In genomic region chr5:80796861-80797260, GRCh38 we compare ENCODE assay signal across 13 cellular contexts.
DNase-seq lines count a peak whose midpoint lies in the region; ATAC-seq, FAIRE-seq and TF ChIP-seq lines count a peak whose summit lies in the region.
"Had no signal": no experiment of that assay in that cellular context is flagged by ENCODE, and none has a peak within 500 bp of the region (broad histone marks: within the 10 kb centered on the region; RNA-seq: fewer than 3 reads in every experiment).

No MANE protein-coding gene starts in this region.

- no peaks in the 10 kb centered on the region for H3K79me2 ChIP-seq in OCI-LY3 (ENCODE audit: low read length)
- no peaks in the 10 kb centered on the region for H3K79me2 ChIP-seq in neural progenitor cell (ENCODE audit: low read depth)

- no peak overlapping the region for H3K27ac ChIP-seq in OCI-LY3 (ENCODE audit: low read length)
- H3K27ac ChIP-seq in neural progenitor cell, result no peak overlapping the region
- H3K27ac ChIP-seq: A549, C4-2B, HL-60 had no signal

- H3K4me1 Mint-ChIP-seq in neural progenitor cell, result no peaks in the 10 kb centered on the region
- H3K4me1 Mint-ChIP-seq: CD4-positive, alpha-beta memory T cell had no signal

- TF ChIP-seq CTCF in D721Med (IDR thresholded peaks at IDR 0.05; ENCODE audit: insufficient read depth, missing control alignments) (no peak), OCI-LY3 (IDR thresholded peaks at IDR 0.05; ENCODE audit: low read depth, low read length) (no peak), neural progenitor cell (IDR thresholded peaks at IDR 0.05) (no peak)

- FAIRE-seq in D721Med (lab: Jason Lieb, UNC), result peak; percentile 35
- FAIRE-seq: A549 had no signal

- H4K20me1 ChIP-seq in OCI-LY3 (ENCODE audit: insufficient read depth, low read length) (no peaks in the 10 kb centered on the region), neural progenitor cell (ENCODE audit: low read depth) (no peaks in the 10 kb centered on the region)

- no peak overlapping the region for H3K4me3 Mint-ChIP-seq in neural progenitor cell
- H3K4me3 Mint-ChIP-seq: CD4-positive, alpha-beta memory T cell had no signal

- H3K9ac ChIP-seq in OCI-LY3 (ENCODE audit: low read length) (no peak overlapping the region), neural progenitor cell (no peak overlapping the region)

- H3K27me3 Mint-ChIP-seq in neural progenitor cell (ENCODE audit: insufficient read depth, low read depth), result no peaks in the 10 kb centered on the region
- H3K27me3 Mint-ChIP-seq: CD4-positive, alpha-beta memory T cell had no signal

- peak overlapping the region; percentile 67 for H3K4me2 ChIP-seq in OCI-LY3 (ENCODE audit: low read length)
- H3K4me2 ChIP-seq in neural progenitor cell, result no peak overlapping the region
- H3K4me2 ChIP-seq: A549 had no signal

- H3F3A ChIP-seq in neural progenitor cell (ENCODE audit: low read depth), result peaks cover 6% of the 10 kb centered on the region

- H3K9me3 Mint-ChIP-seq in neural progenitor cell, result no peaks in the 10 kb centered on the region
- H3K9me3 Mint-ChIP-seq: CD4-positive, alpha-beta memory T cell had no signal

- H3K9me3 ChIP-seq in OCI-LY3 (ENCODE audit: insufficient read depth, low read length) (no peaks in the 10 kb centered on the region), neural progenitor cell (ENCODE audit: low read depth) (no peaks in the 10 kb centered on the region)
- H3K9me3 ChIP-seq: A549, BE2C had no signal

- peaks cover 8% of the 10 kb centered on the region for H3K36me3 Mint-ChIP-seq in neural progenitor cell

- H2AFZ ChIP-seq in OCI-LY3 (ENCODE audit: low read depth, low read length) (no peak overlapping the region), neural progenitor cell (replicated peaks) (no peak overlapping the region)

- DNase-seq in D341Med (ENCODE audit: low spot score), result peak; percentile 81
- no peak for DNase-seq in D721Med (ENCODE audit: insufficient read length, low spot score)
- no peak for DNase-seq in neural progenitor cell (ENCODE audit: low spot score)
- no peak for DNase-seq in DMS153 treated with DMSO at 0.1 percent for 48 hours (lab: John Stamatoyannopoulos, UW; ENCODE audit: unreplicated experiment)
- no peak for DNase-seq in SW480 (ENCODE audit: low spot score)
- DNase-seq: BE2C; CD4-positive, alpha-beta memory T cell; HCEC 1CT had no signal

- ATAC-seq in HG02571 (IDR thresholded peaks at IDR 0.05; ENCODE audit: unreplicated experiment), result no peak
- ATAC-seq: A549 had no signal

- H3K27ac Mint-ChIP-seq in neural progenitor cell, result peak overlapping the region; percentile 72
- H3K27ac Mint-ChIP-seq: CD4-positive, alpha-beta memory T cell had no signal

- H3K36me3 ChIP-seq in OCI-LY3 (replicated peaks; ENCODE audit: low read depth, low read length) (peaks cover 33% of the 10 kb centered on the region), neural progenitor cell (no peaks in the 10 kb centered on the region)

- H3K4me3 ChIP-seq in OCI-LY3 (ENCODE audit: low read length), result no peak overlapping the region
- H3K4me3 ChIP-seq in neural progenitor cell, result no peak overlapping the region
- H3K4me3 ChIP-seq: A549 had no signal

- H3K4me1 ChIP-seq in OCI-LY3 (ENCODE audit: low read length) (peaks cover 25% of the 10 kb centered on the region), neural progenitor cell (no peaks in the 10 kb centered on the region)
- H3K4me1 ChIP-seq: A549, BE2C had no signal

- H3K27me3 ChIP-seq in OCI-LY3 (ENCODE audit: low read depth, low read length) (no peaks in the 10 kb centered on the region), neural progenitor cell (no peaks in the 10 kb centered on the region)
- H3K27me3 ChIP-seq: BE2C had no signal
